12 cellular contexts compared by ENCODE assay signal in the genomic region with DNA sequence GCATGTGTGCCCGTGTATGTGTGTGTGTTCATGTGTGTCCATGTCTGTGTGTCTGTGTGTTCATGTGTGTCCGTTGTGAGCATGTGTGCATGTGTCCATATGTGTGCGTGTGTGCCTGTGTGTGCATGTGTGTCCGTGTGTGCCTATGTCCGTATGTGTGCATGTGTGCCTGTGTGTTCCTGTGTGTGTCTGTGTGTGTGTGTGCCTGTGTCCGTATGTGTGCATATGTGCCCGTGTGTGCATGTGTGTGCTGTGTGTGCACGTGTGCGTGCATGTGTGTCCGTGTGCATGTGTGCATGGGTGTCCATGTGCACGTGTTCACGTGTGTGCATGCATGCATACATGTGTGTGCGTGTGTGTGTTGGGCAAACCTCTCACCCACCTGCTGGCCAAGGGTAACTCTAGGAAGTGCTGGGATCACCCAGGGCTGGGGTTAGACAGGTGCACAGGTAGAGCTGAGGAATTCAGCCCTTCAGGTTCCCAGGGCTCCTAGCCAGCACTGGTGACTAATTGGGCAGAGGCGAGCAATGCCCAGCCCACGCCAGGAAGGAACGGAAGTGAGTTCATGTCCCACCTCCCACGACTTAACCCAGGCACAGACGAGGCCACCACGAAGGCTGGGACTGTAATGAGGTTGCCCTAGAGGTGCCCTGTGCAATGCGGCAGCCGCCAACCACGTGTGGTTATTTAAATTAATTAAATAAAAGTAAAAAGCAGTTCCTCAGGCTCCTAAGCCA. TPM values are rescaled to one million over a fixed set of nuclear protein-coding genes. Genes with fewer than 3 reads are reported as not detected.
DNase-seq lines count a peak whose midpoint lies in the region; FAIRE-seq and TF ChIP-seq lines count a peak whose summit lies in the region.
"Had no signal": no experiment of that assay in that cellular context is flagged by ENCODE, and none has a peak within 500 bp of the region (broad histone marks: within the 10 kb centered on the region; RNA-seq: fewer than 3 reads in every experiment).

No MANE protein-coding gene starts in this region.

- no TSS peak for BruUV-seq in endothelial cell of umbilical vein (replicated peaks; lab: Mats Ljungman, UMichigan)

- H3K27ac ChIP-seq in SK-N-SH (ENCODE audit: low read depth in 2 of 2, low read length in 1 of 2) (no peak overlapping the region; a peak in 1 of 4 replicates), endothelial cell of umbilical vein (ENCODE audit: insufficient read depth, low read depth, low read length) (no peak overlapping the region)

- H3K9me2 ChIP-seq in SK-N-SH = no peaks in the 10 kb centered on the region

- TF ChIP-seq EP300 in SK-N-SH (IDR thresholded peaks at IDR 0.05; ENCODE audit: borderline replicate concordance in 1 of 2, low read depth in 1 of 2, low read length in 1 of 2) = no peak

- no peaks in the 10 kb centered on the region for H3K79me2 ChIP-seq in SK-N-SH (ENCODE audit: insufficient read depth)
- H3K79me2 ChIP-seq in endothelial cell of umbilical vein (ENCODE audit: control insufficient read depth, insufficient read depth, low read length) = no peaks in the 10 kb centered on the region

- dilution Hi-C loops in endothelial cell of umbilical vein (cut with MboI; ENCODE audit: extremely low pct_ligation_motif_present, low sequenced_read_pairs) = no loop called here

- 74% methylated on average over 21 of the region's 22 CpGs for WGBS in SK-N-SH (ENCODE audit: low lambda C conversion rate)

- POLR2A ChIA-PET in SK-N-SH (lab: Yijun Ruan, JAX) (interaction anchor here (3.6 kb wide), 1 partner anchor 11 kb away, joined by 48 read pairs; no protein-coding TSS in a partner anchor), endothelial cell of umbilical vein (lab: Charles Lee) (no interaction called here)

- H3K9me3 ChIP-seq in SK-N-SH = no peaks in the 10 kb centered on the region
- no peaks in the 10 kb centered on the region for H3K9me3 ChIP-seq in endothelial cell of umbilical vein (replicated peaks; ENCODE audit: control insufficient read depth, insufficient read depth, low read length)

- TF ChIP-seq CTCF in SK-N-SH (IDR thresholded peaks at IDR 0.05) = no peak
- no peak for TF ChIP-seq CTCF in endothelial cell of umbilical vein (IDR thresholded peaks at IDR 0.05; ENCODE audit: extremely low read depth in 1 of 2, insufficient read depth in 1 of 2, low read depth in 1 of 2, low read length in 2 of 2)

- H3K27me3 ChIP-seq in SK-N-SH (ENCODE audit: insufficient read depth) (no peaks in the 10 kb centered on the region), endothelial cell of umbilical vein (ENCODE audit: control insufficient read depth in 2 of 2, insufficient read depth in 2 of 2, low read length in 2 of 2) (no peaks in the 10 kb centered on the region)

- H3K9me1 ChIP-seq in endothelial cell of umbilical vein (replicated peaks; ENCODE audit: control insufficient read depth, extremely low read depth, insufficient read depth, low read length) = no peaks in the 10 kb centered on the region

- peak overlapping the region; percentile 67 for H2AFZ ChIP-seq in SK-N-SH (ENCODE audit: low read depth)
- H2AFZ ChIP-seq in endothelial cell of umbilical vein (ENCODE audit: low read depth, low read length) = no peak overlapping the region

- peak overlapping the region; percentile 72 for H3K4me2 ChIP-seq in SK-N-SH
- H3K4me2 ChIP-seq in endothelial cell of umbilical vein (ENCODE audit: insufficient read depth, low read length) = no peak overlapping the region

- H3K4me3 ChIP-seq in SK-N-SH (ENCODE audit: low read depth in 2 of 2, low read length in 1 of 2) (no peak overlapping the region), endothelial cell of umbilical vein (replicated peaks in 1 of 3; ENCODE audit: insufficient read depth in 1 of 3, low read depth in 1 of 3, low read length in 3 of 3) (no peak overlapping the region)

- peak; percentile 77 for DNase-seq in HK-2 (ENCODE audit: unreplicated experiment)
- no peak for DNase-seq in SK-N-SH
- DNase-seq in endothelial cell of umbilical vein (ENCODE audit: low read depth, low spot score) = peak; percentile 29
- DNase-seq in stimulated activated CD4-positive, alpha-beta T cell treated with anti-CD3 and anti-CD28 coated beads, Interleukin-1b, Interleukin-23, amount 100 ng/mL, for 4 hours (ENCODE audit: low read depth in 2 of 2) = peak; percentile 37 to 47
- no peak for DNase-seq in T-helper 1 cell
- DNase-seq in anterior cingulate cortex (lab: John Stamatoyannopoulos, UW) = no peak
- no peak for DNase-seq in NCI-H345 (lab: John Stamatoyannopoulos, UW)
- no peak for DNase-seq in frontal cortex (ENCODE audit: low spot score in 2 of 2)
- DNase-seq: activated CD4-positive, CD25-positive, alpha-beta regulatory T cell treated with anti-CD3 and anti-CD28 coated beads, Interleukin-2, amount 50 U/mL, for 72 hours; NCI-H1694 treated with DMSO at 0.1 percent for 48 hours; occipital lobe had no signal

- intact Hi-C loops in endothelial cell of umbilical vein (cut with micrococcal nuclease) = no loop called here

- peaks cover 8% of the 10 kb centered on the region for H3F3A ChIP-seq in SK-N-SH (replicated peaks; ENCODE audit: insufficient read depth)

- H3K9ac ChIP-seq in SK-N-SH = no peak overlapping the region
- H3K9ac ChIP-seq in endothelial cell of umbilical vein (replicated peaks; ENCODE audit: extremely low read depth, insufficient read depth, low read length) = no peak overlapping the region

- H3K4me1 ChIP-seq in SK-N-SH (ENCODE audit: control insufficient read depth in 1 of 2, insufficient read depth in 2 of 2, low read depth in 1 of 2, low read length in 1 of 2) (peaks cover 23% of the 10 kb centered on the region in 2 experiments; a peak in 3 of 4 replicates), endothelial cell of umbilical vein (ENCODE audit: control insufficient read depth, extremely low read depth, insufficient read depth, low read length) (peaks cover 8% of the 10 kb centered on the region)

- CTCF ChIA-PET in SK-N-SH (lab: Yijun Ruan, JAX) (interaction anchor here (2.9 kb wide), 1 partner anchor 45 kb away, joined by 24 read pairs; no protein-coding TSS in a partner anchor), endothelial cell of umbilical vein (lab: Charles Lee) (no interaction called here)

- TF ChIP-seq POLR2A in endothelial cell of umbilical vein (IDR thresholded peaks at IDR 0.05; ENCODE audit: low read depth, low read length) = no peak

- TF ChIP-seq RAD21 in SK-N-SH (IDR thresholded peaks at IDR 0.05; ENCODE audit: low read length) = no peak

- H4K20me1 ChIP-seq in SK-N-SH (ENCODE audit: insufficient read depth) = no peaks in the 10 kb centered on the region
- no peaks in the 10 kb centered on the region for H4K20me1 ChIP-seq in endothelial cell of umbilical vein (replicated peaks; ENCODE audit: control insufficient read depth, extremely low read depth, insufficient read depth, low read length)

- FAIRE-seq in endothelial cell of umbilical vein (lab: Jason Lieb, UNC) (peak; percentile 90), frontal cortex (lab: Jason Lieb, UNC) (no peak)

- no peaks in the 10 kb centered on the region for H3K36me3 ChIP-seq in SK-N-SH (replicated peaks in 1 of 2; ENCODE audit: control insufficient read depth in 1 of 2, insufficient read depth in 2 of 2, low read length in 1 of 2)
- no peaks in the 10 kb centered on the region for H3K36me3 ChIP-seq in endothelial cell of umbilical vein (ENCODE audit: control insufficient read depth in 2 of 2, extremely low read depth in 1 of 2, insufficient read depth in 2 of 2, low read length in 2 of 2)

RNA-seq across cellular contexts. Expression of a gene that starts 8.2 kb away (rescaled TPM):
- polyA plus RNA-seq in SK-N-SH (2012; rRNA removed) (133 and 216 TPM in 2 replicates), endothelial cell of umbilical vein (123 and 127 TPM in 2 replicates)
- 121 and 170 TPM in 2 replicates for polyA plus RNA-seq in SK-N-SH (2012; cell fraction: cytosol; rRNA removed)
- 670 and 707 TPM in 2 replicates for polyA plus RNA-seq in SK-N-SH (2012; cell fraction: nucleus; rRNA removed)
- total RNA-seq in endothelial cell of umbilical vein (143 and 155 TPM in 2 replicates), frontal cortex (22.8 TPM)
- polyA plus RNA-seq in endothelial cell of umbilical vein (2011; cell fraction: cytosol; rRNA removed) = 137 and 147 TPM in 2 replicates
- 510 and 541 TPM in 2 replicates for polyA plus RNA-seq in endothelial cell of umbilical vein (2011; cell fraction: nucleus; rRNA removed)
- 147 and 161 TPM in 2 replicates for polyA plus RNA-seq in endothelial cell of umbilical vein (2012)
- polyA minus RNA-seq in endothelial cell of umbilical vein = 108 and 121 TPM in 2 replicates
- polyA minus RNA-seq in endothelial cell of umbilical vein (2011; cell fraction: cytosol; rRNA and poly(A)+ RNA removed) = 34.4 TPM
- 96.1 and 97.5 TPM in 2 replicates for polyA minus RNA-seq in endothelial cell of umbilical vein (2011; cell fraction: nucleus; rRNA and poly(A)+ RNA removed)

RNA-seq across cellular contexts. Expression of a gene that starts 35.7 kb away (rescaled TPM):
- polyA plus RNA-seq in SK-N-SH (2012; rRNA removed) (0.07 TPM in 1 of 2 replicates, not detected in the other), endothelial cell of umbilical vein (not detected in 2 replicates)
- 0.16 TPM in 1 of 2 replicates, not detected in the other for polyA plus RNA-seq in SK-N-SH (2012; cell fraction: cytosol; rRNA removed)
- polyA plus RNA-seq in SK-N-SH (2012; cell fraction: nucleus; rRNA removed) = not detected in 2 replicates
- total RNA-seq in endothelial cell of umbilical vein (not detected in 2 replicates), frontal cortex (not detected)
- not detected in 2 replicates for polyA plus RNA-seq in endothelial cell of umbilical vein (2011; cell fraction: cytosol; rRNA removed)
- not detected in 2 replicates for polyA plus RNA-seq in endothelial cell of umbilical vein (2011; cell fraction: nucleus; rRNA removed)
- polyA plus RNA-seq in endothelial cell of umbilical vein (2012) = not detected in 2 replicates
- not detected in 2 replicates for polyA minus RNA-seq in endothelial cell of umbilical vein
- polyA minus RNA-seq in endothelial cell of umbilical vein (2011; cell fraction: cytosol; rRNA and poly(A)+ RNA removed) = not detected
- polyA minus RNA-seq in endothelial cell of umbilical vein (2011; cell fraction: nucleus; rRNA and poly(A)+ RNA removed) = not detected in 2 replicates
- total RNA-seq: occipital lobe had no signal
- polyA plus RNA-seq: fibroblast of lung had no signal

RNA-seq across cellular contexts. Expression of a gene that starts 51.9 kb away (rescaled TPM):
- polyA plus RNA-seq in SK-N-SH (2012; rRNA removed) = 2.1 and 3.8 TPM in 2 replicates
- polyA plus RNA-seq in SK-N-SH (2012; cell fraction: cytosol; rRNA removed) = 0.82 and 1.6 TPM in 2 replicates
- polyA plus RNA-seq in SK-N-SH (2012; cell fraction: nucleus; rRNA removed) = 1.3 and 1.4 TPM in 2 replicates
- total RNA-seq in endothelial cell of umbilical vein = 0.46 and 1.9 TPM in 2 replicates
- polyA plus RNA-seq in endothelial cell of umbilical vein = 1.3 and 2.3 TPM in 2 replicates
- polyA plus RNA-seq in endothelial cell of umbilical vein (2011; cell fraction: cytosol; rRNA removed) = 1.2 and 2.5 TPM in 2 replicates
- 1.2 TPM in 1 of 2 replicates, not detected in the other for polyA plus RNA-seq in endothelial cell of umbilical vein (2011; cell fraction: nucleus; rRNA removed)
- 1.9 and 3.2 TPM in 2 replicates for polyA plus RNA-seq in endothelial cell of umbilical vein (2012)
- 0.19 and 0.40 TPM in 2 replicates for polyA minus RNA-seq in endothelial cell of umbilical vein
- polyA minus RNA-seq in endothelial cell of umbilical vein (2011; cell fraction: cytosol; rRNA and poly(A)+ RNA removed) = 7.6 TPM
- polyA minus RNA-seq in endothelial cell of umbilical vein (2011; cell fraction: nucleus; rRNA and poly(A)+ RNA removed) = 0.34 TPM in 1 of 2 replicates, not detected in the other
- 4.9 TPM for total RNA-seq in frontal cortex

RNA-seq across cellular contexts. Expression of a gene that starts 52.8 kb away (rescaled TPM):
- polyA plus RNA-seq in SK-N-SH (2012; rRNA removed) (68.8 and 70.7 TPM in 2 replicates), endothelial cell of umbilical vein (95.9 and 140 TPM in 2 replicates)
- 25.2 and 42.6 TPM in 2 replicates for polyA plus RNA-seq in SK-N-SH (2012; cell fraction: cytosol; rRNA removed)
- polyA plus RNA-seq in SK-N-SH (2012; cell fraction: nucleus; rRNA removed) = 38.5 and 58.7 TPM in 2 replicates
- total RNA-seq in endothelial cell of umbilical vein (171 and 229 TPM in 2 replicates), frontal cortex (2.0 TPM)
- polyA plus RNA-seq in endothelial cell of umbilical vein (2011; cell fraction: cytosol; rRNA removed) = 52.1 and 69.8 TPM in 2 replicates
- polyA plus RNA-seq in endothelial cell of umbilical vein (2011; cell fraction: nucleus; rRNA removed) = 40.9 and 41.0 TPM in 2 replicates
- polyA plus RNA-seq in endothelial cell of umbilical vein (2012) = 119 and 153 TPM in 2 replicates
- polyA minus RNA-seq in endothelial cell of umbilical vein = 98.9 and 118 TPM in 2 replicates
- 158 TPM for polyA minus RNA-seq in endothelial cell of umbilical vein (2011; cell fraction: cytosol; rRNA and poly(A)+ RNA removed)
- 31.0 and 31.5 TPM in 2 replicates for polyA minus RNA-seq in endothelial cell of umbilical vein (2011; cell fraction: nucleus; rRNA and poly(A)+ RNA removed)

Comparison
In these comparisons a context has a peak if more than half of its experiments do, and no peak if none do; other contexts are left out.
1. DNase-seq: peak in HK-2 (single experiment), endothelial cell of umbilical vein (single experiment) and stimulated activated CD4-positive, alpha-beta T cell treated with anti-CD3 and anti-CD28 coated beads, Interleukin-1b, Interleukin-23, amount 100 ng/mL, for 4 hours (2 of 2); none in SK-N-SH (single experiment), T-helper 1 cell (0 of 5), anterior cingulate cortex (0 of 58), NCI-H345 (single experiment) and frontal cortex (0 of 2).